ENCODE assay signal across 8 cellular contexts in genomic region chr9:131530930-131531832, GRCh38. TPM values are rescaled to one million over a fixed set of nuclear protein-coding genes. Genes with fewer than 3 reads are reported as not detected.
DNase-seq lines count a peak whose midpoint lies in the region; ATAC-seq and TF ChIP-seq lines count a peak whose summit lies in the region.

Gene UCK1 (minus strand): TSS chr9:131531263. CDS start chr9:131531174, 89 bp downstream.

- H3K9me3 Mint-ChIP-seq in activated CD4-positive, alpha-beta T cell treated with anti-CD3 and anti-CD28 coated beads for 36 hours (ENCODE audit: low read depth): no peaks in the 10 kb centered on the region

- H3K4me3 Mint-ChIP-seq in activated CD4-positive, alpha-beta T cell treated with anti-CD3 and anti-CD28 coated beads for 36 hours: peak within 1 kb of the TSS; percentile 78

- CTCF ChIA-PET in activated CD4-positive, alpha-beta T cell treated with anti-CD3 and anti-CD28 coated beads for 36 hours (lab: Charles Lee): no interaction called here

- H3K4me3 ChIP-seq in AG09309 (ENCODE audit: control insufficient read depth, low read depth, low read length): peak within 1 kb of the TSS; percentile 88
- peak within 1 kb of the TSS; percentile 85 for H3K4me3 ChIP-seq in choroid plexus epithelial cell (ENCODE audit: low read depth, low read length)

- H3K4me1 Mint-ChIP-seq in activated CD4-positive, alpha-beta T cell treated with anti-CD3 and anti-CD28 coated beads for 36 hours: peaks cover 29% of the 10 kb centered on the region

- peaks cover 17% of the 10 kb centered on the region for H3K36me3 Mint-ChIP-seq in activated CD4-positive, alpha-beta T cell treated with anti-CD3 and anti-CD28 coated beads for 36 hours (ENCODE audit: low read depth)

- ATAC-seq in GM18909 (IDR thresholded peaks at IDR 0.05; ENCODE audit: poor library complexity, unreplicated experiment) (peak; percentile 81), HG03196 (IDR thresholded peaks at IDR 0.05; ENCODE audit: unreplicated experiment) (peak; percentile 71)
- peak; percentile 95 for ATAC-seq in activated CD4-positive, alpha-beta T cell treated with anti-CD3 and anti-CD28 coated beads for 36 hours

- intact Hi-C loops in activated CD4-positive, alpha-beta T cell treated with anti-CD3 and anti-CD28 coated beads for 36 hours (cut with DNase I, micrococcal nuclease): loop anchor here in 1 of 2 experiments (1.0 kb wide), 4 partner anchors 29 to 406 kb away; partner anchors contain the start of genes NUP214, POMT1 and RAPGEF1

- TF ChIP-seq CTCF in AG09309 (IDR thresholded peaks at IDR 0.05; ENCODE audit: control insufficient read depth, insufficient read depth, low read depth, low read length, missing control alignments) (no peak), choroid plexus epithelial cell (conservative IDR thresholded peaks at IDR 0.05; ENCODE audit: low read depth, low read length) (no peak)

- POLR2A ChIA-PET in activated CD4-positive, alpha-beta T cell treated with anti-CD3 and anti-CD28 coated beads for 36 hours (lab: Charles Lee): interaction anchor here (0.7 kb wide), 1 partner anchor 20 kb away, joined by 3 read pairs; no protein-coding TSS in a partner anchor

- peak within 1 kb of the TSS; percentile 69 for H3K27ac Mint-ChIP-seq in activated CD4-positive, alpha-beta T cell treated with anti-CD3 and anti-CD28 coated beads for 36 hours

- H3K27me3 Mint-ChIP-seq in activated CD4-positive, alpha-beta T cell treated with anti-CD3 and anti-CD28 coated beads for 36 hours: no peaks in the 10 kb centered on the region

- DNase-seq in AG09309 (ENCODE audit: low read depth): peak; percentile 13
- DNase-seq in NCI-H460 (ENCODE audit: extremely low read depth, low read depth): peak; percentile 72
- peak; percentile 89 for DNase-seq in activated CD4-positive, alpha-beta T cell treated with anti-CD3 and anti-CD28 coated beads for 36 hours
- peak; percentile 82 for DNase-seq in choroid plexus epithelial cell (ENCODE audit: low read depth)
- peak; percentile 51 for DNase-seq in kidney glomerular epithelial cell (lab: John Stamatoyannopoulos, UW)
- peak; percentile 60 for DNase-seq in stimulated activated CD4-positive, alpha-beta T cell treated with anti-CD3 and anti-CD28 coated beads, Interleukin-15, amount 100 ng/mL, for 48 hours (ENCODE audit: low read depth in 2 of 2)

RNA-seq across cellular contexts. Expression of gene UCK1, which starts in this region (rescaled TPM):
- total RNA-seq in NCI-H460 (2014; rRNA removed; shearing (Covaris generic)): 15.5 and 18.7 TPM in 2 replicates
- 25.1 and 32.8 TPM in 2 replicates for polyA plus RNA-seq in NCI-H460 (2014; cell fraction: nucleus; rRNA removed)
- total RNA-seq in activated CD4-positive, alpha-beta T cell treated with anti-CD3 and anti-CD28 coated beads for 36 hours: 10 to 100 TPM; 15.2 to 16.5 TPM

Comparison
In these comparisons a context has a peak if more than half of its experiments do, and no peak if none do; other contexts are left out.
1. Peak in every context shown above with its lines: DNase-seq, ATAC-seq and H3K4me3 ChIP-seq.
2. DNase-seq: peak in every context shown above with its lines; median percentile 89 in activated CD4-positive, alpha-beta T cell treated with anti-CD3 and anti-CD28 coated beads for 36 hours; 82 in choroid plexus epithelial cell; 72 in NCI-H460; 60 in stimulated activated CD4-positive, alpha-beta T cell treated with anti-CD3 and anti-CD28 coated beads, Interleukin-15, amount 100 ng/mL, for 48 hours; 51 in kidney glomerular epithelial cell; 13 in AG09309.